1 cellular context compared by ENCODE assay signal in the genomic region with DNA sequence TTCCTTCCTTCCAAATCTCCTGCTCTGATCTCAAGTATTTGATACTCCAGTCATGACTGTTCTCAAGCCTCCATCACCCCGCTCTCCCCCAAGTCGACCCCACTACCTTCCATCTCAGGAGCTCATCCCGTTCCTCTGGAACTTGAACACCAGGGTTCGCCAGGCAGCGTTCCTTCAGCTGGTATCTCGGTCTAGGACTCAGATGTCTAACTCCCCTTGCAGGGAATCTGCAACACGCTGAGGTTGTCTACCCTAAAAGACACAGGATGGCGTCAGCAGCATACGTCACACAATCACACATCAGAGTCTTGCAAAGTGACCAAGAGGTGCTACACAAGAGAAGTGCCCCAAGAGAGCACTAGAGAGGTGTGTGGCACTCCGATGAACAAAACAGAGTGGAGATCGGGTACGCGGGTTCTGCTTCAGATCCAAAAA.
TF ChIP-seq lines count a peak whose summit lies in the region.

No MANE protein-coding gene starts in this region.

TF ChIP-seq in HepG2, 621 proteins besides CTCF, POLR2A, EP300 and RAD21 (continued from another document and continues in another):
- TF ChIP-seq, protein P1, sequence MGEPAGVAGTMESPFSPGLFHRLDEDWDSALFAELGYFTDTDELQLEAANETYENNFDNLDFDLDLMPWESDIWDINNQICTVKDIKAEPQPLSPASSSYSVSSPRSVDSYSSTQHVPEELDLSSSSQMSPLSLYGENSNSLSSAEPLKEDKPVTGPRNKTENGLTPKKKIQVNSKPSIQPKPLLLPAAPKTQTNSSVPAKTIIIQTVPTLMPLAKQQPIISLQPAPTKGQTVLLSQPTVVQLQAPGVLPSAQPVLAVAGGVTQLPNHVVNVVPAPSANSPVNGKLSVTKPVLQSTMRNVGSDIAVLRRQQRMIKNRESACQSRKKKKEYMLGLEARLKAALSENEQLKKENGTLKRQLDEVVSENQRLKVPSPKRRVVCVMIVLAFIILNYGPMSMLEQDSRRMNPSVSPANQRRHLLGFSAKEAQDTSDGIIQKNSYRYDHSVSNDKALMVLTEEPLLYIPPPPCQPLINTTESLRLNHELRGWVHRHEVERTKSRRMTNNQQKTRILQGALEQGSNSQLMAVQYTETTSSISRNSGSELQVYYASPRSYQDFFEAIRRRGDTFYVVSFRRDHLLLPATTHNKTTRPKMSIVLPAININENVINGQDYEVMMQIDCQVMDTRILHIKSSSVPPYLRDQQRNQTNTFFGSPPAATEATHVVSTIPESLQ (CRISPR knock-in tag; conservative IDR thresholded peaks at IDR 0.05) = no peak
- TF ChIP-seq KMT2B (CRISPR knock-in tag; IDR thresholded peaks at IDR 0.05) (no peak), PCBP1 (IDR thresholded peaks at IDR 0.05; ENCODE audit: borderline replicate concordance, low read depth, low read length) (no peak), RNF2 (conservative IDR thresholded peaks at IDR 0.05; ENCODE audit: low read depth) (no peak), ZNF792 (CRISPR knock-in tag; IDR thresholded peaks at IDR 0.05) (no peak), BRD4 (CRISPR knock-in tag; IDR thresholded peaks at IDR 0.05) (no peak), CCAR2 (optimal IDR thresholded peaks at IDR 0.05; ENCODE audit: low read depth, low read length) (no peak), NFKBIZ (CRISPR knock-in tag; IDR thresholded peaks at IDR 0.05) (no peak), NFE2L1 (CRISPR knock-in tag; IDR thresholded peaks at IDR 0.05; ENCODE audit: borderline replicate concordance) (0 out of 2 replicates have a peak, but pooled peaks have one; percentile 24), GFI1 (CRISPR knock-in tag; IDR thresholded peaks at IDR 0.05; ENCODE audit: borderline replicate concordance) (0 out of 2 replicates have a peak, but pooled peaks have one; percentile 0), ZNF879 (CRISPR knock-in tag; IDR thresholded peaks at IDR 0.05) (no peak), RARA (CRISPR knock-in tag; IDR thresholded peaks at IDR 0.05) (no peak), ZNF709 (CRISPR knock-in tag; IDR thresholded peaks at IDR 0.05) (no peak; the same call in 1 of the 2 replicates), ZNF441 (CRISPR knock-in tag; IDR thresholded peaks at IDR 0.05; ENCODE audit: borderline replicate concordance) (no peak), ZSCAN22 (CRISPR knock-in tag; IDR thresholded peaks at IDR 0.05) (no peak), CBX5 (CRISPR knock-in tag; IDR thresholded peaks at IDR 0.05; ENCODE audit: borderline replicate concordance) (no peak), FOXC1 (CRISPR knock-in tag; IDR thresholded peaks at IDR 0.05; ENCODE audit: borderline replicate concordance) (no peak), NRL (CRISPR knock-in tag; IDR thresholded peaks at IDR 0.05; ENCODE audit: borderline replicate concordance) (no peak), ZNF773 (CRISPR knock-in tag; IDR thresholded peaks at IDR 0.05; ENCODE audit: borderline replicate concordance) (no peak), CHCHD3 (CRISPR knock-in tag; IDR thresholded peaks at IDR 0.05) (no peak), FOXK1 (CRISPR knock-in tag; IDR thresholded peaks at IDR 0.05; ENCODE audit: borderline replicate concordance, low read depth) (no peak), ZNF20 (CRISPR knock-in tag; IDR thresholded peaks at IDR 0.05) (no peak), TCF7L2 (IDR thresholded peaks at IDR 0.05; ENCODE audit: low read depth, low read length) (no peak), ZNF564 (CRISPR knock-in tag; IDR thresholded peaks at IDR 0.05) (no peak), MAZ (IDR thresholded peaks at IDR 0.05; ENCODE audit: borderline replicate concordance, low read depth, low read length) (no peak), MAZ (CRISPR knock-in tag; IDR thresholded peaks at IDR 0.05; ENCODE audit: low read depth) (no peak), HNRNPH1 (optimal IDR thresholded peaks at IDR 0.05; ENCODE audit: low read depth, low read length) (no peak), ZNF543 (CRISPR knock-in tag; IDR thresholded peaks at IDR 0.05) (no peak), SMAD1 (CRISPR knock-in tag; IDR thresholded peaks at IDR 0.05; ENCODE audit: borderline replicate concordance, low read depth) (no peak), TSC22D2 (CRISPR knock-in tag; IDR thresholded peaks at IDR 0.05; ENCODE audit: borderline replicate concordance) (no peak), ZNF747 (CRISPR knock-in tag; IDR thresholded peaks at IDR 0.05; ENCODE audit: borderline replicate concordance) (no peak), RFX5 (IDR thresholded peaks at IDR 0.05; ENCODE audit: low read depth, low read length) (no peak), TBP (CRISPR knock-in tag; IDR thresholded peaks at IDR 0.05) (no peak), POLR2AphosphoS2 (IDR thresholded peaks at IDR 0.05; ENCODE audit: low read depth, low read length) (no peak), MTA3 (CRISPR knock-in tag; IDR thresholded peaks at IDR 0.05) (no peak), ZNF557 (CRISPR knock-in tag; IDR thresholded peaks at IDR 0.05) (peak; percentile 77; the same call in 1 of the 2 replicates), SRY (CRISPR knock-in tag; IDR thresholded peaks at IDR 0.05) (peak; percentile 5; the same call in 1 of the 2 replicates), ISX (CRISPR knock-in tag; conservative IDR thresholded peaks at IDR 0.05) (no peak)
- TF ChIP-seq, protein P2, sequence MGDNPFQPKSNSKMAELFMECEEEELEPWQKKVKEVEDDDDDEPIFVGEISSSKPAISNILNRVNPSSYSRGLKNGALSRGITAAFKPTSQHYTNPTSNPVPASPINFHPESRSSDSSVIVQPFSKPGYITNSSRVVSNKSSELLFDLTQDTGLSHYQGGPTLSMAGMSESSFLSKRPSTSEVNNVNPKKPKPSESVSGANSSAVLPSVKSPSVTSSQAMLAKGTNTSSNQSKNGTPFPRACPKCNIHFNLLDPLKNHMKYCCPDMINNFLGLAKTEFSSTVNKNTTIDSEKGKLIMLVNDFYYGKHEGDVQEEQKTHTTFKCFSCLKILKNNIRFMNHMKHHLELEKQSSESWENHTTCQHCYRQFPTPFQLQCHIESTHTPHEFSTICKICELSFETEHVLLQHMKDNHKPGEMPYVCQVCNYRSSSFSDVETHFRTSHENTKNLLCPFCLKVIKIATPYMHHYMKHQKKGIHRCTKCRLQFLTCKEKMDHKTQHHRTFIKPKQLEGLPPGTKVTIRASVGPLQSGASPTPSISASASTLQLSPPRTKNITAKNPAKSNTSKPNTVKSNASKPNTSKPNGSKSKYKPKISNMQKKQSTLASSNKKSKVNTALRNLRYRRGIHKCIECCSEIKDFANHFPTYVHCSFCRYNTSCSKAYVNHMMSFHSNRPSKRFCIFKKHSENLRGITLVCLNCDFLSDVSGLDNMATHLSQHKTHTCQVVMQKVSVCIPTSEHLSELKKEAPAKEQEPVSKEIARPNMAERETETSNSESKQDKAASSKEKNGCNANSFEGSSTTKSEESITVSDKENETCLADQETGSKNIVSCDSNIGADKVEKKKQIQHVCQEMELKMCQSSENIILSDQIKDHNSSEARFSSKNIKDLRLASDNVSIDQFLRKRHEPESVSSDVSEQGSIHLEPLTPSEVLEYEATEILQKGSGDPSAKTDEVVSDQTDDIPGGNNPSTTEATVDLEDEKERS (CRISPR knock-in tag; IDR thresholded peaks at IDR 0.05) = no peak
- TF ChIP-seq, protein P3, sequence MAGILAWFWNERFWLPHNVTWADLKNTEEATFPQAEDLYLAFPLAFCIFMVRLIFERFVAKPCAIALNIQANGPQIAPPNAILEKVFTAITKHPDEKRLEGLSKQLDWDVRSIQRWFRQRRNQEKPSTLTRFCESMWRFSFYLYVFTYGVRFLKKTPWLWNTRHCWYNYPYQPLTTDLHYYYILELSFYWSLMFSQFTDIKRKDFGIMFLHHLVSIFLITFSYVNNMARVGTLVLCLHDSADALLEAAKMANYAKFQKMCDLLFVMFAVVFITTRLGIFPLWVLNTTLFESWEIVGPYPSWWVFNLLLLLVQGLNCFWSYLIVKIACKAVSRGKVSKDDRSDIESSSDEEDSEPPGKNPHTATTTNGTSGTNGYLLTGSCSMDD (CRISPR knock-in tag; IDR thresholded peaks at IDR 0.05) = no peak
- TF ChIP-seq, protein P4, sequence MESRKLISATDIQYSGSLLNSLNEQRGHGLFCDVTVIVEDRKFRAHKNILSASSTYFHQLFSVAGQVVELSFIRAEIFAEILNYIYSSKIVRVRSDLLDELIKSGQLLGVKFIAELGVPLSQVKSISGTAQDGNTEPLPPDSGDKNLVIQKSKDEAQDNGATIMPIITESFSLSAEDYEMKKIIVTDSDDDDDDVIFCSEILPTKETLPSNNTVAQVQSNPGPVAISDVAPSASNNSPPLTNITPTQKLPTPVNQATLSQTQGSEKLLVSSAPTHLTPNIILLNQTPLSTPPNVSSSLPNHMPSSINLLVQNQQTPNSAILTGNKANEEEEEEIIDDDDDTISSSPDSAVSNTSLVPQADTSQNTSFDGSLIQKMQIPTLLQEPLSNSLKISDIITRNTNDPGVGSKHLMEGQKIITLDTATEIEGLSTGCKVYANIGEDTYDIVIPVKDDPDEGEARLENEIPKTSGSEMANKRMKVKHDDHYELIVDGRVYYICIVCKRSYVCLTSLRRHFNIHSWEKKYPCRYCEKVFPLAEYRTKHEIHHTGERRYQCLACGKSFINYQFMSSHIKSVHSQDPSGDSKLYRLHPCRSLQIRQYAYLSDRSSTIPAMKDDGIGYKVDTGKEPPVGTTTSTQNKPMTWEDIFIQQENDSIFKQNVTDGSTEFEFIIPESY (CRISPR knock-in tag; IDR thresholded peaks at IDR 0.05) = no peak
- TF ChIP-seq, protein P5, sequence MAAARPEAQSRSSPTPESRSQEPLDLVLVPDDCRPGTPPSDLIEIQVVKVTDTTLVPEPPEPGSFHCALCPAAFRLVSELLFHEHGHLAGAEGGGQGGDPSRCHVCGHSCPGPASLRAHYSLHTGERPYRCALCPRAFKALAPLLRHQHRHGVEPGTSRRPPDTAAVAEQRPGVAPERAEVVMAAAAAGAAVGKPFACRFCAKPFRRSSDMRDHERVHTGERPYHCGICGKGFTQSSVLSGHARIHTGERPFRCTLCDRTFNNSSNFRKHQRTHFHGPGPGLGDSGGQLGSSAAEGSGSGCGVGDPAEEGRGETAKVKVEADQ (CRISPR knock-in tag; IDR thresholded peaks at IDR 0.05; ENCODE audit: borderline replicate concordance) = no peak
- TF ChIP-seq, protein P6, sequence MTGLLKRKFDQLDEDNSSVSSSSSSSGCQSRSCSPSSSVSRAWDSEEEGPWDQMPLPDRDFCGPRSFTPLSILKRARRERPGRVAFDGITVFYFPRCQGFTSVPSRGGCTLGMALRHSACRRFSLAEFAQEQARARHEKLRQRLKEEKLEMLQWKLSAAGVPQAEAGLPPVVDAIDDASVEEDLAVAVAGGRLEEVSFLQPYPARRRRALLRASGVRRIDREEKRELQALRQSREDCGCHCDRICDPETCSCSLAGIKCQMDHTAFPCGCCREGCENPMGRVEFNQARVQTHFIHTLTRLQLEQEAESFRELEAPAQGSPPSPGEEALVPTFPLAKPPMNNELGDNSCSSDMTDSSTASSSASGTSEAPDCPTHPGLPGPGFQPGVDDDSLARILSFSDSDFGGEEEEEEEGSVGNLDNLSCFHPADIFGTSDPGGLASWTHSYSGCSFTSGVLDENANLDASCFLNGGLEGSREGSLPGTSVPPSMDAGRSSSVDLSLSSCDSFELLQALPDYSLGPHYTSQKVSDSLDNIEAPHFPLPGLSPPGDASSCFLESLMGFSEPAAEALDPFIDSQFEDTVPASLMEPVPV (CRISPR knock-in tag; IDR thresholded peaks at IDR 0.05) = no peak
- TF ChIP-seq, protein P7, sequence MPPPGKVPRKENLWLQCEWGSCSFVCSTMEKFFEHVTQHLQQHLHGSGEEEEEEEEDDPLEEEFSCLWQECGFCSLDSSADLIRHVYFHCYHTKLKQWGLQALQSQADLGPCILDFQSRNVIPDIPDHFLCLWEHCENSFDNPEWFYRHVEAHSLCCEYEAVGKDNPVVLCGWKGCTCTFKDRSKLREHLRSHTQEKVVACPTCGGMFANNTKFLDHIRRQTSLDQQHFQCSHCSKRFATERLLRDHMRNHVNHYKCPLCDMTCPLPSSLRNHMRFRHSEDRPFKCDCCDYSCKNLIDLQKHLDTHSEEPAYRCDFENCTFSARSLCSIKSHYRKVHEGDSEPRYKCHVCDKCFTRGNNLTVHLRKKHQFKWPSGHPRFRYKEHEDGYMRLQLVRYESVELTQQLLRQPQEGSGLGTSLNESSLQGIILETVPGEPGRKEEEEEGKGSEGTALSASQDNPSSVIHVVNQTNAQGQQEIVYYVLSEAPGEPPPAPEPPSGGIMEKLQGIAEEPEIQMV (CRISPR knock-in tag; IDR thresholded peaks at IDR 0.05; ENCODE audit: low read depth) = no peak
- TF ChIP-seq, protein P8, sequence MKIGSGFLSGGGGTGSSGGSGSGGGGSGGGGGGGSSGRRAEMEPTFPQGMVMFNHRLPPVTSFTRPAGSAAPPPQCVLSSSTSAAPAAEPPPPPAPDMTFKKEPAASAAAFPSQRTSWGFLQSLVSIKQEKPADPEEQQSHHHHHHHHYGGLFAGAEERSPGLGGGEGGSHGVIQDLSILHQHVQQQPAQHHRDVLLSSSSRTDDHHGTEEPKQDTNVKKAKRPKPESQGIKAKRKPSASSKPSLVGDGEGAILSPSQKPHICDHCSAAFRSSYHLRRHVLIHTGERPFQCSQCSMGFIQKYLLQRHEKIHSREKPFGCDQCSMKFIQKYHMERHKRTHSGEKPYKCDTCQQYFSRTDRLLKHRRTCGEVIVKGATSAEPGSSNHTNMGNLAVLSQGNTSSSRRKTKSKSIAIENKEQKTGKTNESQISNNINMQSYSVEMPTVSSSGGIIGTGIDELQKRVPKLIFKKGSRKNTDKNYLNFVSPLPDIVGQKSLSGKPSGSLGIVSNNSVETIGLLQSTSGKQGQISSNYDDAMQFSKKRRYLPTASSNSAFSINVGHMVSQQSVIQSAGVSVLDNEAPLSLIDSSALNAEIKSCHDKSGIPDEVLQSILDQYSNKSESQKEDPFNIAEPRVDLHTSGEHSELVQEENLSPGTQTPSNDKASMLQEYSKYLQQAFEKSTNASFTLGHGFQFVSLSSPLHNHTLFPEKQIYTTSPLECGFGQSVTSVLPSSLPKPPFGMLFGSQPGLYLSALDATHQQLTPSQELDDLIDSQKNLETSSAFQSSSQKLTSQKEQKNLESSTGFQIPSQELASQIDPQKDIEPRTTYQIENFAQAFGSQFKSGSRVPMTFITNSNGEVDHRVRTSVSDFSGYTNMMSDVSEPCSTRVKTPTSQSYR (CRISPR knock-in tag; IDR thresholded peaks at IDR 0.05; ENCODE audit: borderline replicate concordance) = no peak
- TF ChIP-seq, protein P9, sequence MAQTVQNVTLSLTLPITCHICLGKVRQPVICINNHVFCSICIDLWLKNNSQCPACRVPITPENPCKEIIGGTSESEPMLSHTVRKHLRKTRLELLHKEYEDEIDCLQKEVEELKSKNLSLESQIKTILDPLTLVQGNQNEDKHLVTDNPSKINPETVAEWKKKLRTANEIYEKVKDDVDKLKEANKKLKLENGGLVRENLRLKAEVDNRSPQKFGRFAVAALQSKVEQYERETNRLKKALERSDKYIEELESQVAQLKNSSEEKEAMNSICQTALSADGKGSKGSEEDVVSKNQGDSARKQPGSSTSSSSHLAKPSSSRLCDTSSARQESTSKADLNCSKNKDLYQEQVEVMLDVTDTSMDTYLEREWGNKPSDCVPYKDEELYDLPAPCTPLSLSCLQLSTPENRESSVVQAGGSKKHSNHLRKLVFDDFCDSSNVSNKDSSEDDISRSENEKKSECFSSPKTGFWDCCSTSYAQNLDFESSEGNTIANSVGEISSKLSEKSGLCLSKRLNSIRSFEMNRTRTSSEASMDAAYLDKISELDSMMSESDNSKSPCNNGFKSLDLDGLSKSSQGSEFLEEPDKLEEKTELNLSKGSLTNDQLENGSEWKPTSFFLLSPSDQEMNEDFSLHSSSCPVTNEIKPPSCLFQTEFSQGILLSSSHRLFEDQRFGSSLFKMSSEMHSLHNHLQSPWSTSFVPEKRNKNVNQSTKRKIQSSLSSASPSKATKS (CRISPR knock-in tag; IDR thresholded peaks at IDR 0.05) = no peak
